In the genomic region with DNA sequence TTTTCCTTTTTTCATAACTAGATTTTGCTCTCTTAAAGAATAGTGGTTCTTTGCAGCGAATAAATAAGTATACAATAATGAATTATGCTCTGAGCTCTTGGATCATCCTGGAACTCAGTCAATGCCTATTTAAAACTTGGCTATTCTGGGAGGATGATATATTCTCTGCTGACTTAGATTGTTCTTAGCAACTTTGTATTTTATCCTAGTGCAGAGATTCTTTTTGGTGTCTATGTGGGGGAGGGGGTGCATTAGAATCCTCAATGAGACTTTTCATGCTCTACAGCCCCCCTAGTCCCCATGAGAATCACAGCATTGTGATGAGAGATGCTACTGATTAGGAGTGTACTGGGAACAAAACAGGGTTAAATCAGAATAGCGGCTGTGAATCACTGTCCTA, we compare ENCODE assay signal across 17 cellular contexts.
"Had no signal": no experiment of that assay in that cellular context is flagged by ENCODE, and none has a peak within 500 bp of the region (broad histone marks: within the 10 kb centered on the region; RNA-seq: fewer than 3 reads in every experiment).

No MANE protein-coding gene starts in this region.

- H3K4me3 Mint-ChIP-seq: activated B cell treated with CpG ODN at 0.5 μM for 24 hours; activated CD4-positive, alpha-beta T cell treated with anti-CD3 and anti-CD28 coated beads, Interleukin-2, amount 10 ng/mL, durations not matched to agents 24 days and 14 days; activated naive CD4-positive, alpha-beta T cell treated with anti-CD3 and anti-CD28 coated beads, Interleukin-2, amount 50 U/mL, for 24 hours; central memory CD8-positive, alpha-beta T cell; dendritic cell treated with granulocyte-macrophage colony-stimulating factor and Interleukin-4, amounts not matched to agents 40 ng/mL and 50 ng/mL, for 4 days; mesothelial cell of epicardium; naive B cell; T-helper 17 cell had no signal

- H3K36me3 ChIP-seq: lower lobe of right lung, upper lobe of right lung had no signal

- H3K27me3 ChIP-seq: upper lobe of right lung had no signal

- H3K9me3 Mint-ChIP-seq: activated B cell treated with CpG ODN at 0.5 μM for 24 hours; activated CD4-positive, alpha-beta T cell treated with anti-CD3 and anti-CD28 coated beads, Interleukin-2, amount 10 ng/mL, durations not matched to agents 24 days and 14 days; activated naive CD4-positive, alpha-beta T cell treated with anti-CD3 and anti-CD28 coated beads, Interleukin-2, amount 50 U/mL, for 24 hours; central memory CD8-positive, alpha-beta T cell; naive B cell had no signal

- H3K27ac ChIP-seq: lower lobe of right lung, upper lobe of right lung had no signal

- H3K4me1 ChIP-seq: lower lobe of right lung, upper lobe of right lung had no signal

- ATAC-seq: lower lobe of right lung, sciatic nerve, T-helper 17 cell, upper lobe of right lung had no signal

- H3K4me3 ChIP-seq: lower lobe of right lung, upper lobe of right lung had no signal

- DNase-seq: activated B cell treated with CpG ODN at 0.5 μM for 24 hours; activated CD8-positive, alpha-beta memory T cell treated with anti-CD3 and anti-CD28 coated beads for 24 hours; activated T-cell treated with anti-CD3 and anti-CD28 coated beads for 4 hours; glutamatergic neuron; lower lobe of right lung; naive B cell; posterior cingulate gyrus; stimulated activated CD4-positive, alpha-beta T cell treated with anti-CD3 and anti-CD28 coated beads, Interleukin-12 subunit alpha, Interleukin-12 subunit beta, amount 100 ng/mL, for 4 hours; stimulated activated naive CD4-positive, alpha-beta T cell; T-helper 17 cell; upper lobe of right lung had no signal

- H3K4me1 Mint-ChIP-seq: activated B cell treated with CpG ODN at 0.5 μM for 24 hours; activated CD4-positive, alpha-beta T cell treated with anti-CD3 and anti-CD28 coated beads, Interleukin-2, amount 10 ng/mL, durations not matched to agents 24 days and 14 days; activated naive CD4-positive, alpha-beta T cell treated with anti-CD3 and anti-CD28 coated beads, Interleukin-2, amount 50 U/mL, for 24 hours; central memory CD8-positive, alpha-beta T cell; naive B cell had no signal

- H3K36me3 Mint-ChIP-seq: activated naive CD4-positive, alpha-beta T cell treated with anti-CD3 and anti-CD28 coated beads, Interleukin-2, amount 50 U/mL, for 24 hours; mesothelial cell of epicardium had no signal

- H3K27me3 Mint-ChIP-seq: activated B cell treated with CpG ODN at 0.5 μM for 24 hours; activated CD4-positive, alpha-beta T cell treated with anti-CD3 and anti-CD28 coated beads, Interleukin-2, amount 10 ng/mL, durations not matched to agents 24 days and 14 days; activated naive CD4-positive, alpha-beta T cell treated with anti-CD3 and anti-CD28 coated beads, Interleukin-2, amount 50 U/mL, for 24 hours; central memory CD8-positive, alpha-beta T cell; naive B cell had no signal

- H3K27ac Mint-ChIP-seq: activated B cell treated with CpG ODN at 0.5 μM for 24 hours; activated CD4-positive, alpha-beta T cell treated with anti-CD3 and anti-CD28 coated beads, Interleukin-2, amount 10 ng/mL, durations not matched to agents 24 days and 14 days; activated naive CD4-positive, alpha-beta T cell treated with anti-CD3 and anti-CD28 coated beads, Interleukin-2, amount 50 U/mL, for 24 hours; dendritic cell treated with granulocyte-macrophage colony-stimulating factor and Interleukin-4, amounts not matched to agents 40 ng/mL and 50 ng/mL, for 4 days; mesothelial cell of epicardium; naive B cell; T-helper 17 cell had no signal

- H3K9me3 ChIP-seq: lower lobe of right lung, upper lobe of right lung had no signal
